Comparison of ENCODE assay signal across 9 cellular contexts in the genomic region with DNA sequence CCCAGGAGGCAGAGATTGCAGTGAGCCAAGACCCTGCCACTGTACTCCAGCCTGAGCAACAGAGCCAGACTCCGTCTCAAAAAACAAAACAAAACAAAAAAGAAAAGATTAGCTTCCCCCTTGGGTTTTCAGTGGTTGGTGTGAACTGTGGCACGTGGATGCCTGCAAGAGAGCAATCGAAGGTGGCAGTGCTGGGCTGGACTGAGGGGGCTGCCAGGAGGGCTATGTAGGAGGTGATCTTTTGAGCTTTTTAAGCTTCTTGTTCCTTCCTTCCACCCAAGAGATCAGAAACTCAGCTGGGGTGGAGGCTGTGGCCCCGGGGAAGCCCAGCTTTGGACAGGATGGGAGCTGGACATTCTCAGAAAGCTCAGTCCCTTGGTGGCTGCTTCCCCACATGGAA. TPM values are rescaled to one million over a fixed set of nuclear protein-coding genes. Genes with fewer than 3 reads are reported as not detected.
DNase-seq lines count a peak whose midpoint lies in the region; ATAC-seq and TF ChIP-seq lines count a peak whose summit lies in the region.
"Had no signal": no experiment of that assay in that cellular context is flagged by ENCODE, and none has a peak within 500 bp of the region (broad histone marks: within the 10 kb centered on the region; RNA-seq: fewer than 3 reads in every experiment).

No MANE protein-coding gene starts in this region.

- H3K4me3 ChIP-seq in adipocyte (ENCODE audit: low read length) (no peak overlapping the region), left lung (no peak overlapping the region), suprapubic skin (no peak overlapping the region)

- H3K27ac ChIP-seq in left lung (peak overlapping the region; percentile 83 to 99), suprapubic skin (peak overlapping the region; percentile 99)

- no peak for TF ChIP-seq CTCF in left lung (IDR thresholded peaks at IDR 0.05)
- TF ChIP-seq CTCF in suprapubic skin (IDR thresholded peaks at IDR 0.05) = no peak

- no peak for TF ChIP-seq EP300 in suprapubic skin (IDR thresholded peaks at IDR 0.05)

- no peaks in the 10 kb centered on the region for H3K27me3 Mint-ChIP-seq in T-helper 2 cell treated with Interferon-gamma antibody and Interleukin-4, amounts not matched to agents 5 μg/mL and 100 μg/mL, for 36 hours (ENCODE audit: low read depth)

- H3K4me3 Mint-ChIP-seq in T-helper 2 cell treated with Interferon-gamma antibody and Interleukin-4, amounts not matched to agents 5 μg/mL and 100 μg/mL, for 36 hours = peak overlapping the region; percentile 38

- H3K9me3 Mint-ChIP-seq in T-helper 2 cell treated with Interferon-gamma antibody and Interleukin-4, amounts not matched to agents 5 μg/mL and 100 μg/mL, for 36 hours = no peaks in the 10 kb centered on the region

- H3K27ac Mint-ChIP-seq in T-helper 2 cell treated with Interferon-gamma antibody and Interleukin-4, amounts not matched to agents 5 μg/mL and 100 μg/mL, for 36 hours = peak overlapping the region; percentile 91

- H3K9me3 ChIP-seq in adipocyte (ENCODE audit: control insufficient read depth, low read length) (no peaks in the 10 kb centered on the region), left lung (no peaks in the 10 kb centered on the region), suprapubic skin (no peaks in the 10 kb centered on the region)

- peak overlapping the region; percentile 82 for H3K9ac ChIP-seq in adipocyte (ENCODE audit: low read length)

- ATAC-seq in left lung = no peak

- 53% methylated on average over 4 of the region's 4 CpGs for WGBS in suprapubic skin

- H3K4me1 Mint-ChIP-seq in T-helper 2 cell treated with Interferon-gamma antibody and Interleukin-4, amounts not matched to agents 5 μg/mL and 100 μg/mL, for 36 hours (ENCODE audit: low read depth) = peaks cover 44% of the 10 kb centered on the region

- H3K4me1 ChIP-seq in adipocyte (ENCODE audit: control insufficient read depth, insufficient read depth, low read length) = peaks cover 56% of the 10 kb centered on the region
- H3K4me1 ChIP-seq in left lung = peaks cover 27 to 56% of the 10 kb centered on the region in 2 donors
- H3K4me1 ChIP-seq in suprapubic skin = peaks cover 60% of the 10 kb centered on the region

- H3K36me3 Mint-ChIP-seq in T-helper 2 cell treated with Interferon-gamma antibody and Interleukin-4, amounts not matched to agents 5 μg/mL and 100 μg/mL, for 36 hours (ENCODE audit: low read depth) = peaks cover 4% of the 10 kb centered on the region

- no peak for DNase-seq in T-helper 2 cell treated with Interferon-gamma antibody and Interleukin-4, amounts not matched to agents 5 μg/mL and 100 μg/mL, for 36 hours (ENCODE audit: low spot score)
- DNase-seq in T-helper 2 cell (no peak), adipocyte (ENCODE audit: low read depth) (no peak), left lung (no peak), suprapubic skin (ENCODE audit: low spot score in 2 of 2) (no peak), D341Med (ENCODE audit: low spot score) (no peak), islet precursor cell (no peak)
- no peak for DNase-seq in activated effector memory CD4-positive, alpha-beta T cell treated with Interleukin-2 at 50 U/mL for 16 hours
- DNase-seq: NCI-H446 had no signal

- TF ChIP-seq POLR2A in suprapubic skin (IDR thresholded peaks at IDR 0.05) = no peak

- H3K27me3 ChIP-seq in adipocyte (replicated peaks; ENCODE audit: control insufficient read depth, insufficient read depth, low read length) (peaks cover 17% of the 10 kb centered on the region), left lung (peaks cover 0 to 2% of the 10 kb centered on the region in 2 donors), suprapubic skin (no peaks in the 10 kb centered on the region)

- intact Hi-C loops in left lung (cut with DNase I) = loop anchor here in 1 of 2 donors (5.0 kb wide), 1 partner anchor 39 kb away; no protein-coding TSS in a partner anchor

- H3K36me3 ChIP-seq in adipocyte (ENCODE audit: control insufficient read depth, insufficient read depth, low read length, severe bottlenecking) (no peaks in the 10 kb centered on the region), left lung (no peaks in the 10 kb centered on the region), suprapubic skin (no peaks in the 10 kb centered on the region)

RNA-seq across cellular contexts. Expression of a gene that starts 49.6 kb away (rescaled TPM):
- total RNA-seq in left lung = 10 to 100 TPM; 29.4 to 36.2 TPM
- total RNA-seq in suprapubic skin = 10 to 100 TPM in 3 of 4 donors, 1 to 10 TPM in 1; 8.2 to 17.5 (median 14.5) TPM
